27 cellular contexts compared by ENCODE assay signal in the genomic region with DNA sequence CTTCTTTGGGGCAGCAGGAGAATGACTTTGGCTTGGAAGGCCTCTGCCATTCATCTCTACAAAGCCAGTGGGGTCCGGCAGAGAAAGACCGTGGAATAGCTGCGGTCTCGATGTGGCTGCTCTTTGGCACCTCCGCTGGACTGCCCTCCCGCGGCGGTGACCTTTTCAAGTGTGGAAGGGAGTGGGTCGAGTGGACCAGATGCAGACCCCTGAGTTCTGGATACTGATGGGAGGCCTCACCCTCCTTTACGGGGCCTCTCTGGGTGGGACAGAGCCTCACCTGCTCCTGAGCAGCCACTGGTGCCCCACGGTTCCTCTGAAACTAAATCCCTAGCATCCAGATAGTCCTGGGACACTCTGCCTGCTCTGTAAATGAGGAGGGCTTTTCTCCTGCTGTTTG.
"Had no signal": no experiment of that assay in that cellular context is flagged by ENCODE, and none has a peak within 500 bp of the region (broad histone marks: within the 10 kb centered on the region; RNA-seq: fewer than 3 reads in every experiment).

No MANE protein-coding gene starts in this region.

- H3K4me1 ChIP-seq: left ventricle myocardium inferior, neural progenitor cell, pancreas, prostate gland, tibial nerve, upper lobe of left lung, vagina had no signal

- H3K4me3 ChIP-seq: left ventricle myocardium inferior, lung, neural progenitor cell, pancreas, prostate gland, skin epidermis, tibial nerve, upper lobe of left lung, vagina had no signal

- ATAC-seq: natural killer cell, pancreas, right cardiac atrium, sciatic nerve had no signal

- H3K27me3 ChIP-seq: neural progenitor cell, neutrophil, pancreas, tibial nerve, upper lobe of left lung, vagina had no signal

- H3K9me3 ChIP-seq: left ventricle myocardium inferior, neutrophil, pancreas, prostate gland, tibial nerve, upper lobe of left lung, vagina had no signal

- H3K4me3 Mint-ChIP-seq: mesothelial cell of epicardium; naive B cell; natural killer cell; nephron progenitor cell; neural progenitor cell; stimulated activated naive CD8-positive, alpha-beta T cell treated with anti-CD3 and anti-CD28 coated beads, Interleukin-15, Interleukin-2, amounts not matched to agents 100 ng/mL and 50 ng/mL, for 24 hours had no signal

- H3K9ac ChIP-seq: neural progenitor cell had no signal

- H3K27me3 Mint-ChIP-seq: naive B cell; stimulated activated naive CD8-positive, alpha-beta T cell treated with anti-CD3 and anti-CD28 coated beads, Interleukin-15, Interleukin-2, amounts not matched to agents 100 ng/mL and 50 ng/mL, for 24 hours had no signal

- DNase-seq: hippocampal formation; left ventricle myocardium inferior; mesendoderm; naive B cell; natural killer cell; nephron progenitor cell; occipital lobe; pancreas; posterior cingulate gyrus; retina; right cardiac atrium; stimulated activated CD4-positive, alpha-beta T cell treated with anti-CD3 and anti-CD28 coated beads, Interleukin-12 subunit alpha, Interleukin-12 subunit beta, amount 100 ng/mL, for 4 hours; stimulated activated CD4-positive, alpha-beta T cell treated with anti-CD3 and anti-CD28 coated beads, Interleukin-15, amount 100 ng/mL, for 24 hours; stimulated activated CD4-positive, alpha-beta T cell treated with anti-CD3 and anti-CD28 coated beads, Interleukin-2, amount 100 ng/mL, for 24 hours; stimulated activated CD4-positive, alpha-beta T cell treated with anti-CD3 and anti-CD28 coated beads, Interleukin-4, amount 100 ng/mL, for 1 hour; stimulated activated naive CD4-positive, alpha-beta T cell; upper lobe of left lung had no signal

- FAIRE-seq: pancreas had no signal

- H3K9me3 Mint-ChIP-seq: mesothelial cell of epicardium; naive B cell; natural killer cell; nephron progenitor cell; neural progenitor cell; stimulated activated naive CD8-positive, alpha-beta T cell treated with anti-CD3 and anti-CD28 coated beads, Interleukin-15, Interleukin-2, amounts not matched to agents 100 ng/mL and 50 ng/mL, for 24 hours had no signal

- H3K27ac ChIP-seq: left ventricle myocardium inferior, neural progenitor cell, neutrophil, pancreas, prostate gland, skin epidermis, tibial nerve, upper lobe of left lung, vagina had no signal

- H3K36me3 ChIP-seq: neural progenitor cell had no signal

- H3K4me1 Mint-ChIP-seq: mesothelial cell of epicardium, naive B cell, natural killer cell, nephron progenitor cell, neural progenitor cell had no signal

- H3K27ac Mint-ChIP-seq: mesothelial cell of epicardium; natural killer cell; nephron progenitor cell; neural progenitor cell; stimulated activated naive CD8-positive, alpha-beta T cell treated with anti-CD3 and anti-CD28 coated beads, Interleukin-15, Interleukin-2, amounts not matched to agents 100 ng/mL and 50 ng/mL, for 24 hours had no signal
